ENCODE assay signal across 17 cellular contexts in genomic region chr13:27302643-27303262, GRCh38. TPM values are rescaled to one million over a fixed set of nuclear protein-coding genes. Genes with fewer than 3 reads are reported as not detected.
DNase-seq lines count a peak whose midpoint lies in the region; ATAC-seq and TF ChIP-seq lines count a peak whose summit lies in the region.
"Had no signal": no experiment of that assay in that cellular context is flagged by ENCODE, and none has a peak within 500 bp of the region (broad histone marks: within the 10 kb centered on the region; RNA-seq: fewer than 3 reads in every experiment).

No MANE protein-coding gene starts in this region.

- peak overlapping the region; percentile 66 for H3K27ac ChIP-seq in neutrophil
- H3K27ac ChIP-seq: BLaER1 had no signal

- peaks cover 3% of the 10 kb centered on the region for H3K9me3 Mint-ChIP-seq in activated naive CD8-positive, alpha-beta T cell (ENCODE audit: low read depth)
- H3K9me3 Mint-ChIP-seq in activated naive CD8-positive, alpha-beta T cell treated with anti-CD3 and anti-CD28 coated beads, Interleukin-2, amount 50 U/mL, for 24 hours: no peaks in the 10 kb centered on the region
- no peaks in the 10 kb centered on the region for H3K9me3 Mint-ChIP-seq in T-cell

- CTCF ChIA-PET in T-cell (lab: Charles Lee): no interaction called here

- H3K9me3 ChIP-seq in neutrophil: no peaks in the 10 kb centered on the region

- no peaks in the 10 kb centered on the region for H3K27me3 ChIP-seq in neutrophil
- H3K27me3 ChIP-seq: BLaER1 had no signal

- peak overlapping the region; percentile 75 for H3K27ac Mint-ChIP-seq in activated naive CD8-positive, alpha-beta T cell
- H3K27ac Mint-ChIP-seq in activated naive CD8-positive, alpha-beta T cell treated with anti-CD3 and anti-CD28 coated beads, Interleukin-2, amount 50 U/mL, for 24 hours: no peak overlapping the region
- H3K27ac Mint-ChIP-seq in T-cell: peak overlapping the region; percentile 70 to 89

- peak; percentile 8 for DNase-seq in SIG-M5 treated with dmso at 0.1 percent for 504 hours (lab: John Stamatoyannopoulos, UW; ENCODE audit: unreplicated experiment)
- no peak for DNase-seq in SIG-M5 (lab: John Stamatoyannopoulos, UW)
- DNase-seq in activated naive CD8-positive, alpha-beta T cell treated with anti-CD3 and anti-CD28 coated beads, Interleukin-2, amount 50 U/mL, for 24 hours: no peak
- peak in 1 of 34 experiments; percentile 13 for DNase-seq in T-cell
- DNase-seq in KG1 (lab: John Stamatoyannopoulos, UW): no peak
- DNase-seq in iPS-NIHi11 (ENCODE audit: low spot score): no peak
- DNase-seq: COR-L47, KBM-7, NCI-H1048, NCI-H146, NCI-H2081, NCI-H510A treated with DMSO at 0.1 percent for 48 hours, NCI-H82 had no signal

- H3K4me3 ChIP-seq in neutrophil (ENCODE audit: low read depth in 1 of 2, low read length in 1 of 2): no peak overlapping the region
- H3K4me3 ChIP-seq: BLaER1 had no signal

- no peaks in the 10 kb centered on the region for H3K36me3 Mint-ChIP-seq in activated naive CD8-positive, alpha-beta T cell
- no peaks in the 10 kb centered on the region for H3K36me3 Mint-ChIP-seq in activated naive CD8-positive, alpha-beta T cell treated with anti-CD3 and anti-CD28 coated beads, Interleukin-2, amount 50 U/mL, for 24 hours (ENCODE audit: low read depth)
- H3K36me3 Mint-ChIP-seq in T-cell: no peaks in the 10 kb centered on the region

- POLR2A ChIA-PET in T-cell (lab: Charles Lee): interaction anchor here (0.6 to 0.8 kb wide), 3 partner anchors 39 to 1199 kb away, joined by 3 to 4 read pairs (median 3); no protein-coding TSS in a partner anchor

- peak overlapping the region; percentile 9 for H3K4me3 Mint-ChIP-seq in activated naive CD8-positive, alpha-beta T cell
- H3K4me3 Mint-ChIP-seq in activated naive CD8-positive, alpha-beta T cell treated with anti-CD3 and anti-CD28 coated beads, Interleukin-2, amount 50 U/mL, for 24 hours: no peak overlapping the region
- H3K4me3 Mint-ChIP-seq in T-cell: peak overlapping the region in 1 of 3 donors; percentile 59

- peaks cover 33% of the 10 kb centered on the region for H3K4me1 Mint-ChIP-seq in activated naive CD8-positive, alpha-beta T cell (ENCODE audit: low read depth)
- H3K4me1 Mint-ChIP-seq in activated naive CD8-positive, alpha-beta T cell treated with anti-CD3 and anti-CD28 coated beads, Interleukin-2, amount 50 U/mL, for 24 hours: peaks cover 17% of the 10 kb centered on the region
- H3K4me1 Mint-ChIP-seq in T-cell: peaks cover 25 to 32% (median 30%) of the 10 kb centered on the region in 3 donors

- H3K4me1 ChIP-seq in neutrophil (ENCODE audit: control insufficient read depth in 1 of 2, insufficient read depth in 1 of 2, low read depth in 1 of 2, low read length in 1 of 2): peaks cover 33 to 35% of the 10 kb centered on the region in 2 experiments

- no peak for TF ChIP-seq CTCF in neutrophil (IDR thresholded peaks at IDR 0.05)

- H3K27me3 Mint-ChIP-seq in activated naive CD8-positive, alpha-beta T cell: no peaks in the 10 kb centered on the region
- no peaks in the 10 kb centered on the region for H3K27me3 Mint-ChIP-seq in activated naive CD8-positive, alpha-beta T cell treated with anti-CD3 and anti-CD28 coated beads, Interleukin-2, amount 50 U/mL, for 24 hours
- H3K27me3 Mint-ChIP-seq in T-cell: peaks cover 0 to 6% of the 10 kb centered on the region in 2 donors

- ATAC-seq in activated naive CD8-positive, alpha-beta T cell treated with anti-CD3 and anti-CD28 coated beads, Interleukin-2, amount 50 U/mL, for 24 hours: no peak
- peak; percentile 27 to 96 (median 80) for ATAC-seq in T-cell (replicated peaks in 1 of 4)
- ATAC-seq: Panc1 had no signal

- H3K36me3 ChIP-seq in neutrophil: no peaks in the 10 kb centered on the region
- H3K36me3 ChIP-seq: BLaER1 had no signal

RNA-seq across cellular contexts. Expression of gene RASL11A, which starts 32.1 kb away (rescaled TPM):
- 1 to 10 TPM in 4 of 5 donors, under 1 TPM in 1; 0.96 to 5.4 (median 2.1) TPM for total RNA-seq in T-cell

RNA-seq across cellular contexts. Expression of gene RPL21, which starts 51.4 kb away (rescaled TPM):
- total RNA-seq in T-cell: 1,000 to 10,000 TPM; 1,968 to 2,258 (median 2,221) TPM
